Comparison of ENCODE assay signal across 8 cellular contexts in the genomic region with DNA sequence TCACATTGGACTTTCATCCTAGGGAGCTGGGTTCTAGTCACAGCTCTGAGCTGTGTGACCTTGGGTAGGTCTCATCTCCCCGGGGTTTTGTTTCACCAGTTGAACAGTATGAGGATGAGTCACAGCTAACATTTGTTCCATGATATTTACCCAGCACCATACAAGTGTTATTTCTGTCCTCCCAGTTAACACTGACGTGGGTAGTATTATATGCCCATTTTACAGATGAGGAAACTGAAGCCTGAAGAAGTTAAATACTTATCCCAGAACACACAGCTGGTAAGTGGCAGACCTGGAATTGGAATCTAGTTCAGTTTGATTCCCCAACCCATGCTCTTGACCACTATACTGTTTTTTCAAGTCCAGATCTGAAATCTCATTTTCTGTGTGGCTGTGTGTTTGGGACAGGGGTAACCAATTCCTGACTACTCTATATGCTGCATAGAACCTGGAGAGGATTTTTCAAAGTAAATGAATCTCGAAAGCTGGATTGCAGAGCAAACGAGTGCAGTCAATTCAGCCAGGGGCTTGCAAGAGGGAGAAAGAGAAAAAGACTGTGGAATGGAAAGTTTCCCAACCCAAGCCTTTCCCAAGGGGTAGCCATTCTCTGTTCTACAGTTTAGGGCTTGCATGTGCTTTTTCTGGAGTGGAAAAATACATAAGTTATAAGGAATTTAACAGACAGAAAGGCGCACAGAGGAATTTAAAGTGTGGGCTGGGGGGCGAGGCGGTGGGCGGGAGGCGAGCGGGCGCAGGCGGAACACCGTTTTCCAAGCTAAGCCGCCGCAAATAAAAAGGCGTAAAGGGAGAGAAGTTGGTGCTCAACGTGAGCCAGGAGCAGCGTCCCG. TPM values are rescaled to one million over a fixed set of nuclear protein-coding genes. Genes with fewer than 3 reads are reported as not detected.
DNase-seq lines count a peak whose midpoint lies in the region; ATAC-seq and TF ChIP-seq lines count a peak whose summit lies in the region.

No MANE protein-coding gene starts in this region.

- H2BK120ac ChIP-seq in neuronal stem cell (ENCODE audit: low read depth, low read length): no peak overlapping the region

- H4K91ac ChIP-seq in neuronal stem cell (ENCODE audit: low read depth, low read length, poor library complexity): no peak overlapping the region

- WGBS in neuronal stem cell (ENCODE audit: extremely low coverage in 2 of 2, insufficient read length in 2 of 2, insufficient replicate concordance in 1 of 2), 2 donors: no CpG with 5 or more reads among the region's 19 CpGs

- H3K27ac ChIP-seq in SJSA1: peak overlapping the region; percentile 84
- no peak overlapping the region for H3K27ac ChIP-seq in neuronal stem cell (replicated peaks; ENCODE audit: low read length)
- no peak overlapping the region for H3K27ac ChIP-seq in MM.1S (ENCODE audit: low read length)
- no peak overlapping the region for H3K27ac ChIP-seq in effector memory CD4-positive, alpha-beta T cell (ENCODE audit: insufficient read depth, low read length, poor library complexity, severe bottlenecking)

- no peaks in the 10 kb centered on the region for H3K9me3 ChIP-seq in SJSA1 (replicated peaks)
- H3K9me3 ChIP-seq in neuronal stem cell (replicated peaks in 1 of 2; ENCODE audit: control insufficient read depth in 2 of 2, insufficient read depth in 1 of 2, low read depth in 1 of 2, low read length in 2 of 2): no peaks in the 10 kb centered on the region
- H3K9me3 ChIP-seq in MM.1S (replicated peaks; ENCODE audit: insufficient read depth, low read length): no peaks in the 10 kb centered on the region
- no peaks in the 10 kb centered on the region for H3K9me3 ChIP-seq in effector memory CD4-positive, alpha-beta T cell (ENCODE audit: control insufficient read depth, low read length)

- ATAC-seq in HG02884 (IDR thresholded peaks at IDR 0.05; ENCODE audit: unreplicated experiment): no peak

- H2AK5ac ChIP-seq in neuronal stem cell (ENCODE audit: low read depth, low read length): no peak overlapping the region

- H2BK5ac ChIP-seq in neuronal stem cell (ENCODE audit: low read length): no peak overlapping the region

- H3F3A ChIP-seq in MM.1S (ENCODE audit: insufficient read depth, low read length): no peaks in the 10 kb centered on the region

- peak overlapping the region; percentile 65 for H3K4me3 ChIP-seq in AG10803 (ENCODE audit: low read length)
- H3K4me3 ChIP-seq in SJSA1: peak overlapping the region; percentile 49
- peak overlapping the region; percentile 46 to 58 for H3K4me3 ChIP-seq in foreskin fibroblast (ENCODE audit: low read depth in 1 of 2, low read length in 2 of 2)
- H3K4me3 ChIP-seq in neuronal stem cell (ENCODE audit: low read length in 2 of 2): peak overlapping the region; percentile 53 to 76
- H3K4me3 ChIP-seq in MM.1S (ENCODE audit: low read length): no peak overlapping the region
- H3K4me3 ChIP-seq in effector memory CD4-positive, alpha-beta T cell (ENCODE audit: insufficient read depth, low read depth, low read length, poor library complexity, severe bottlenecking): no peak overlapping the region

- no peaks in the 10 kb centered on the region for H3K27me3 ChIP-seq in SJSA1 (replicated peaks)
- H3K27me3 ChIP-seq in neuronal stem cell (ENCODE audit: control insufficient read depth in 3 of 3, insufficient read depth in 3 of 3, low read depth in 1 of 3, low read length in 3 of 3): no peaks in the 10 kb centered on the region
- no peaks in the 10 kb centered on the region for H3K27me3 ChIP-seq in MM.1S (replicated peaks; ENCODE audit: insufficient read depth, low read length)
- H3K27me3 ChIP-seq in effector memory CD4-positive, alpha-beta T cell (replicated peaks; ENCODE audit: control insufficient read depth, insufficient read depth, low read length, poor library complexity, severe bottlenecking): no peaks in the 10 kb centered on the region

- H2AFZ ChIP-seq in neuronal stem cell (ENCODE audit: low read length): peak overlapping the region; percentile 82
- no peak overlapping the region for H2AFZ ChIP-seq in MM.1S (ENCODE audit: low read length)

- H4K8ac ChIP-seq in neuronal stem cell (ENCODE audit: low read depth, low read length): no peak overlapping the region

- H4K20me1 ChIP-seq in MM.1S (ENCODE audit: insufficient read depth, low read length): no peaks in the 10 kb centered on the region

- H2BK12ac ChIP-seq in neuronal stem cell (ENCODE audit: low read length): no peak overlapping the region

- no peak overlapping the region for H3K23ac ChIP-seq in neuronal stem cell (ENCODE audit: low read depth, low read length, poor library complexity)

- H3K9ac ChIP-seq in neuronal stem cell (ENCODE audit: low read depth, low read length, poor library complexity) (no peak overlapping the region), MM.1S (ENCODE audit: low read length) (no peak overlapping the region)

- TF ChIP-seq CTCF in AG10803 (conservative IDR thresholded peaks at IDR 0.05; ENCODE audit: low read length) (no peak), foreskin fibroblast (IDR thresholded peaks at IDR 0.05; ENCODE audit: low read depth, low read length) (no peak), MM.1S (IDR thresholded peaks at IDR 0.05; ENCODE audit: low read length) (no peak), GM20000 (IDR thresholded peaks at IDR 0.05; ENCODE audit: extremely low read depth, missing control alignments) (no peak)

- no peak overlapping the region for H2BK15ac ChIP-seq in neuronal stem cell (ENCODE audit: low read length)

- H3K79me1 ChIP-seq in neuronal stem cell (ENCODE audit: low read depth, low read length): no peaks in the 10 kb centered on the region

- peak overlapping the region; percentile 86 for H3K18ac ChIP-seq in neuronal stem cell (ENCODE audit: low read length)

- peaks cover 46% of the 10 kb centered on the region for H3K4me1 ChIP-seq in SJSA1 (replicated peaks)
- peaks cover 21 to 37% of the 10 kb centered on the region in 2 donors for H3K4me1 ChIP-seq in neuronal stem cell (ENCODE audit: control insufficient read depth in 2 of 2, insufficient read depth in 1 of 2, low read depth in 1 of 2, low read length in 2 of 2)
- H3K4me1 ChIP-seq in MM.1S (ENCODE audit: low read length): no peaks in the 10 kb centered on the region
- no peaks in the 10 kb centered on the region for H3K4me1 ChIP-seq in effector memory CD4-positive, alpha-beta T cell (ENCODE audit: control insufficient read depth, insufficient read depth, low read length, poor library complexity, severe bottlenecking)

- no peaks in the 10 kb centered on the region for H3K36me3 ChIP-seq in SJSA1
- H3K36me3 ChIP-seq in neuronal stem cell (replicated peaks in 1 of 2; ENCODE audit: control insufficient read depth in 2 of 2, insufficient read depth in 2 of 2, low read length in 2 of 2): no peaks in the 10 kb centered on the region
- H3K36me3 ChIP-seq in MM.1S (replicated peaks; ENCODE audit: insufficient read depth, low read length): no peaks in the 10 kb centered on the region
- no peaks in the 10 kb centered on the region for H3K36me3 ChIP-seq in effector memory CD4-positive, alpha-beta T cell (ENCODE audit: control insufficient read depth, insufficient read depth, low read length)

- no peaks in the 10 kb centered on the region for H3K9me2 ChIP-seq in MM.1S (replicated peaks; ENCODE audit: insufficient read depth, low read length)

- no peak for DNase-seq in AG10803 (ENCODE audit: low read depth)
- peak in 1 of 2 experiments; percentile 49 for DNase-seq in SJSA1 (ENCODE audit: low read depth in 1 of 2, low spot score in 2 of 2)
- DNase-seq in foreskin fibroblast: peak in 1 of 2 donors; percentile 14
- no peak for DNase-seq in neuronal stem cell (ENCODE audit: low spot score)
- no peak for DNase-seq in MM.1S
- no peak for DNase-seq in GM20000 (ENCODE audit: low spot score)
- no peak for DNase-seq in effector memory CD4-positive, alpha-beta T cell

- peak overlapping the region; percentile 45 for H3K4me2 ChIP-seq in neuronal stem cell (ENCODE audit: insufficient read depth, low read length, poor library complexity, severe bottlenecking)
- H3K4me2 ChIP-seq in MM.1S (ENCODE audit: low read depth, low read length): no peak overlapping the region

- H3K14ac ChIP-seq in neuronal stem cell (ENCODE audit: low read length): no peak overlapping the region

- H3K79me2 ChIP-seq in MM.1S (ENCODE audit: low read length): no peaks in the 10 kb centered on the region

- no peak overlapping the region for H3K4ac ChIP-seq in neuronal stem cell (ENCODE audit: low read length)

RNA-seq across cellular contexts. Expression of a gene that starts 0.7 kb away (rescaled TPM):
- total RNA-seq in SJSA1 (2014; rRNA removed; shearing (Covaris generic)): 11.7 and 17.9 TPM in 2 replicates
- polyA plus RNA-seq in neuronal stem cell (2013, experiment 1 of 2): 0.96 TPM
- polyA plus RNA-seq in neuronal stem cell (2013, experiment 2 of 2): 1.00 TPM

Comparison
In these comparisons a context has a peak if more than half of its experiments do, and no peak if none do; other contexts are left out.
1. H3K4me3 ChIP-seq: peak in AG10803 (single experiment), SJSA1 (single experiment), foreskin fibroblast (2 of 2) and neuronal stem cell (2 of 2); none in MM.1S (single experiment) and effector memory CD4-positive, alpha-beta T cell (single experiment).